In genomic region chr19:39970424-39970673, GRCh38 we compare ENCODE assay signal across 8 cellular contexts. TPM values are rescaled to one million over a fixed set of nuclear protein-coding genes. Genes with fewer than 3 reads are reported as not detected.
DNase-seq lines count a peak whose midpoint lies in the region; ATAC-seq and TF ChIP-seq lines count a peak whose summit lies in the region.

No MANE protein-coding gene starts in this region.

- peaks cover 33% of the 10 kb centered on the region for H3K4me1 ChIP-seq in CD4-positive, CD25-positive, alpha-beta regulatory T cell (ENCODE audit: control insufficient read depth, insufficient read depth, low read length, poor library complexity, severe bottlenecking)
- H3K4me1 ChIP-seq in OCI-LY3 (ENCODE audit: low read length) = peaks cover 21% of the 10 kb centered on the region

- peak overlapping the region; percentile 81 for H2AFZ ChIP-seq in OCI-LY3 (ENCODE audit: low read depth, low read length)

- peak overlapping the region; percentile 93 for H3K27ac ChIP-seq in CD4-positive, CD25-positive, alpha-beta regulatory T cell (ENCODE audit: insufficient read depth, low read length, poor library complexity, severe bottlenecking)
- peak overlapping the region; percentile 81 for H3K27ac ChIP-seq in OCI-LY3 (ENCODE audit: low read length)

- H3K27me3 ChIP-seq in CD4-positive, CD25-positive, alpha-beta regulatory T cell (ENCODE audit: control insufficient read depth, insufficient read depth, low read length) = no peaks in the 10 kb centered on the region
- no peaks in the 10 kb centered on the region for H3K27me3 ChIP-seq in OCI-LY3 (ENCODE audit: low read depth, low read length)

- no peak for DNase-seq in CD4-positive, CD25-positive, alpha-beta regulatory T cell
- DNase-seq in effector memory CD8-positive, alpha-beta T cell = no peak
- no peak for DNase-seq in stimulated activated CD4-positive, alpha-beta T cell treated with anti-CD3 and anti-CD28 coated beads, Interleukin-1b, Interleukin-23, amount 100 ng/mL, for 48 hours
- DNase-seq in NCI-H1048 (lab: John Stamatoyannopoulos, UW) = no peak

- peak overlapping the region; percentile 90 for H3K4me2 ChIP-seq in OCI-LY3 (ENCODE audit: low read length)

- peaks cover 22% of the 10 kb centered on the region for H3K36me3 ChIP-seq in CD4-positive, CD25-positive, alpha-beta regulatory T cell (ENCODE audit: control insufficient read depth, insufficient read depth, low read length)
- H3K36me3 ChIP-seq in OCI-LY3 (replicated peaks; ENCODE audit: low read depth, low read length) = peaks cover 18% of the 10 kb centered on the region

- no peaks in the 10 kb centered on the region for H3K9me3 Mint-ChIP-seq in CD4-positive, CD25-positive, alpha-beta regulatory T cell
- no peaks in the 10 kb centered on the region for H3K9me3 Mint-ChIP-seq in effector memory CD8-positive, alpha-beta T cell
- no peaks in the 10 kb centered on the region for H3K9me3 Mint-ChIP-seq in nephron

- H3K4me3 ChIP-seq in CD4-positive, CD25-positive, alpha-beta regulatory T cell (ENCODE audit: low read depth, low read length) = peak overlapping the region; percentile 89
- peak overlapping the region; percentile 95 for H3K4me3 ChIP-seq in OCI-LY3 (ENCODE audit: low read length)

- H3K79me2 ChIP-seq in OCI-LY3 (ENCODE audit: low read length) = peaks cover 20% of the 10 kb centered on the region

- H3K9me3 ChIP-seq in CD4-positive, CD25-positive, alpha-beta regulatory T cell (ENCODE audit: control insufficient read depth in 2 of 2, low read length in 2 of 2) = no peaks in the 10 kb centered on the region
- H3K9me3 ChIP-seq in OCI-LY3 (ENCODE audit: insufficient read depth, low read length) = no peaks in the 10 kb centered on the region

- H3K27me3 Mint-ChIP-seq in CD4-positive, CD25-positive, alpha-beta regulatory T cell = no peaks in the 10 kb centered on the region
- H3K27me3 Mint-ChIP-seq in effector memory CD8-positive, alpha-beta T cell = no peaks in the 10 kb centered on the region
- H3K27me3 Mint-ChIP-seq in nephron (ENCODE audit: low read depth) = no peaks in the 10 kb centered on the region

- TF ChIP-seq CTCF in OCI-LY3 (IDR thresholded peaks at IDR 0.05; ENCODE audit: low read depth, low read length) (no peak), nephron (IDR thresholded peaks at IDR 0.05; ENCODE audit: unreplicated experiment in 3 of 3) (no peak)

- peak in 1 of 2 donors; percentile 1 for ATAC-seq in CD4-positive, CD25-positive, alpha-beta regulatory T cell (ENCODE audit: low read depth in 2 of 2)
- ATAC-seq in GM21723 (IDR thresholded peaks at IDR 0.05; ENCODE audit: unreplicated experiment) = peak; percentile 15
- peak; percentile 18 for ATAC-seq in effector memory CD8-positive, alpha-beta T cell (replicated peaks)
- ATAC-seq in GM19324 (IDR thresholded peaks at IDR 0.05; ENCODE audit: low FRiP score, unreplicated experiment) = no peak

- peak overlapping the region; percentile 94 to 100 (median 100) for H3K27ac Mint-ChIP-seq in CD4-positive, CD25-positive, alpha-beta regulatory T cell
- H3K27ac Mint-ChIP-seq in effector memory CD8-positive, alpha-beta T cell = peak overlapping the region; percentile 98
- H3K27ac Mint-ChIP-seq in nephron = peak overlapping the region; percentile 95 to 98 (median 97)

- no peaks in the 10 kb centered on the region for H4K20me1 ChIP-seq in OCI-LY3 (ENCODE audit: insufficient read depth, low read length)

- peak overlapping the region; percentile 96 to 100 (median 98) for H3K4me3 Mint-ChIP-seq in CD4-positive, CD25-positive, alpha-beta regulatory T cell
- peak overlapping the region; percentile 95 to 96 for H3K4me3 Mint-ChIP-seq in effector memory CD8-positive, alpha-beta T cell
- H3K4me3 Mint-ChIP-seq in nephron = peak overlapping the region; percentile 98 to 99 (median 99)

- peaks cover 26% of the 10 kb centered on the region for H3K36me3 Mint-ChIP-seq in CD4-positive, CD25-positive, alpha-beta regulatory T cell
- peaks cover 38% of the 10 kb centered on the region for H3K36me3 Mint-ChIP-seq in effector memory CD8-positive, alpha-beta T cell (ENCODE audit: insufficient read depth)
- peaks cover 34% of the 10 kb centered on the region for H3K36me3 Mint-ChIP-seq in nephron (ENCODE audit: low read depth)

- peak overlapping the region; percentile 95 for H3K9ac ChIP-seq in OCI-LY3 (ENCODE audit: low read length)

- peaks cover 11 to 62% (median 34%) of the 10 kb centered on the region in 4 donors for H3K4me1 Mint-ChIP-seq in CD4-positive, CD25-positive, alpha-beta regulatory T cell
- H3K4me1 Mint-ChIP-seq in effector memory CD8-positive, alpha-beta T cell (ENCODE audit: low read depth in 2 of 2) = peaks cover 37 to 43% of the 10 kb centered on the region in 2 donors
- peaks cover 28% of the 10 kb centered on the region for H3K4me1 Mint-ChIP-seq in nephron

RNA-seq across cellular contexts. Expression of gene PSMC4, which starts 0.6 kb away (rescaled TPM):
- total RNA-seq in CD4-positive, CD25-positive, alpha-beta regulatory T cell = 105 TPM
- polyA plus RNA-seq in CD4-positive, CD25-positive, alpha-beta regulatory T cell = 100 to 1,000 TPM in 2 of 4 donors, 10 to 100 TPM in 2; 89.9 to 122 (median 101) TPM

RNA-seq across cellular contexts. Expression of gene ZNF546, which starts 26.5 kb away (rescaled TPM):
- 2.3 TPM for total RNA-seq in CD4-positive, CD25-positive, alpha-beta regulatory T cell
- 1 to 10 TPM; 4.8 to 5.8 (median 5.4) TPM for polyA plus RNA-seq in CD4-positive, CD25-positive, alpha-beta regulatory T cell

RNA-seq across cellular contexts. Expression of gene FCGBP, which starts 35.9 kb away (rescaled TPM):
- total RNA-seq in CD4-positive, CD25-positive, alpha-beta regulatory T cell = 8.4 TPM
- under 1 TPM; 0.06 to 0.27 (median 0.21) TPM for polyA plus RNA-seq in CD4-positive, CD25-positive, alpha-beta regulatory T cell
